8 cellular contexts compared by ENCODE assay signal in the genomic region with DNA sequence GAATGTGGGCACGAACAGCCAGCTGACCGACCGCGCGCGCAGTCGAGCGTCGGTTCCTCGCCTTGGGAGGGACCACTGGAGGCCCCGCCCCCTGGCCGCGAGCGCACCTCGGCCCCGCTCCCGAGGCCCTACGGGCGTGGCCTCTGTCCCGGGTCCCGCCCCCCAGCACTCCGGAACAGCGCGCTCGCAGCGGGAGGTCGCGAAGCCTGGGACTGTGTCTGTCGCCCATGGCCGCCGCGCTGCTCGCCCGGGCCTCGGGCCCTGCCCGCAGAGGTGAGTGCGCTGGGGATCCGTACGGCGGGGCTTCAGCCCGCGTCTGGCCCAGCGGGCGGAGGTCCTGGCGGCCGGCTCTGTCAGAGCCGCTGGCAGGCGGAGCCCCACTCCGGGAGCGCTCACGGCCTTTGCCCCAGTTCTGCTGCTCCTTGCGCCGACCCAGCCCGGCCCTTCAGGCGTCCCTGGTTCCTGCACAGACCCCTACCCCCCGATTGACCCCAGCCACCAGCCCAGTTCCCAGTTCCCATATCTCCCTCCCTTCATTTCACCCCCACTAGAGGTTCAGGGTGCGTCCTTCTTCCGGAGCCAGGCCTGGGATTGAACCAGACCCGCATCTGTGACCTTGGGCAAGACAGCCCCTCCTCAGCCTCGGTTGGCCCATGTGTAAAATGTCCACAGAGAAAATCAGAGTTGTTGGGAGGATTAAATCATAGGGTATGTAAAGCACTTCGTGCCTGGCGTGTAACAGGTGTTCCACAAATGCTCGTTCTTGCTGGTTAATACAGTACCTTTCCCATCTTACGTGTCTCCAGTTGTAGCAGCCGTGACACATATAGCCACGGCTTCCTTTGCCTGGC. TPM values are rescaled to one million over a fixed set of nuclear protein-coding genes. Genes with fewer than 3 reads are reported as not detected.
DNase-seq lines count a peak whose midpoint lies in the region; ATAC-seq and TF ChIP-seq lines count a peak whose summit lies in the region.

A gene with protein sequence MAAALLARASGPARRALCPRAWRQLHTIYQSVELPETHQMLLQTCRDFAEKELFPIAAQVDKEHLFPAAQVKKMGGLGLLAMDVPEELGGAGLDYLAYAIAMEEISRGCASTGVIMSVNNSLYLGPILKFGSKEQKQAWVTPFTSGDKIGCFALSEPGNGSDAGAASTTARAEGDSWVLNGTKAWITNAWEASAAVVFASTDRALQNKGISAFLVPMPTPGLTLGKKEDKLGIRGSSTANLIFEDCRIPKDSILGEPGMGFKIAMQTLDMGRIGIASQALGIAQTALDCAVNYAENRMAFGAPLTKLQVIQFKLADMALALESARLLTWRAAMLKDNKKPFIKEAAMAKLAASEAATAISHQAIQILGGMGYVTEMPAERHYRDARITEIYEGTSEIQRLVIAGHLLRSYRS (plus strand): TSS at position 168 of the 851 bp plus-strand sequence. CDS start 60 bp downstream, at position 228.

- TF ChIP-seq CTCF in RWPE2 (IDR thresholded peaks at IDR 0.05; ENCODE audit: poor library complexity, severe bottlenecking) (no peak), fibroblast of villous mesenchyme (IDR thresholded peaks at IDR 0.05; ENCODE audit: insufficient read depth, low read depth, low read length) (no peak), neural cell (IDR thresholded peaks at IDR 0.05; ENCODE audit: poor library complexity, severe bottlenecking) (no peak)

- H3K79me2 ChIP-seq in GM23248 (ENCODE audit: insufficient read depth): no peaks in the 10 kb centered on the region
- H3K79me2 ChIP-seq in neural cell (replicated peaks; ENCODE audit: insufficient read depth, low read length): no peaks in the 10 kb centered on the region

- no peaks in the 10 kb centered on the region for H3K27me3 Mint-ChIP-seq in stimulated activated naive CD8-positive, alpha-beta T cell treated with anti-CD3 and anti-CD28 coated beads, Interleukin-15, amount 100 ng/mL, for 72 hours

- H3K4me2 ChIP-seq in GM23248 (ENCODE audit: unreplicated experiment) (peak within 1 kb of the TSS; percentile 86), neural cell (ENCODE audit: low read length) (no peak within 1 kb of the TSS)

- H3K9me2 ChIP-seq in GM23248 (ENCODE audit: insufficient read depth) (no peaks in the 10 kb centered on the region), neural cell (ENCODE audit: insufficient read depth, low read length) (no peaks in the 10 kb centered on the region)

- H3K9me3 Mint-ChIP-seq in stimulated activated naive CD8-positive, alpha-beta T cell treated with anti-CD3 and anti-CD28 coated beads, Interleukin-15, amount 100 ng/mL, for 72 hours: no peaks in the 10 kb centered on the region

- H3K27ac ChIP-seq in GM23248 (no peak within 1 kb of the TSS), RWPE2 (ENCODE audit: poor library complexity, severe bottlenecking) (no peak within 1 kb of the TSS), neural cell (ENCODE audit: low read length) (no peak within 1 kb of the TSS)

- H3K27me3 ChIP-seq in GM23248 (replicated peaks; ENCODE audit: insufficient read depth) (no peaks in the 10 kb centered on the region), RWPE2 (ENCODE audit: insufficient read depth, poor library complexity, severe bottlenecking) (no peaks in the 10 kb centered on the region), neural cell (ENCODE audit: insufficient read depth, low read depth, low read length) (no peaks in the 10 kb centered on the region)

- H3K4me3 ChIP-seq in GM23248: peak within 1 kb of the TSS; percentile 76
- peak within 1 kb of the TSS; percentile 55 for H3K4me3 ChIP-seq in RWPE2 (ENCODE audit: severe bottlenecking)
- peak within 1 kb of the TSS; percentile 71 for H3K4me3 ChIP-seq in fibroblast of villous mesenchyme (ENCODE audit: low read depth, low read length)
- peak within 1 kb of the TSS; percentile 66 for H3K4me3 ChIP-seq in neural cell (ENCODE audit: low read length)

- 5 to 6% methylated on average over 50 to 60 of the region's 66 CpGs for WGBS in GM23248 (ENCODE audit: low coverage in 1 of 2, low lambda C conversion rate in 2 of 2, missing lambda C conversion rate in 2 of 2), 2 experiments

- in situ Hi-C loops in GM23248 (cut with MboI): no loop called here

- H3K36me3 ChIP-seq in GM23248 (ENCODE audit: low read depth): peaks cover 10% of the 10 kb centered on the region; the same call in 1 of the 2 replicates
- H3K36me3 ChIP-seq in RWPE2 (ENCODE audit: low read depth): peaks cover 31% of the 10 kb centered on the region
- H3K36me3 ChIP-seq in neural cell (ENCODE audit: insufficient read depth, low read length): no peaks in the 10 kb centered on the region

- no peak for TF ChIP-seq EP300 in neural cell (conservative IDR thresholded peaks at IDR 0.05; ENCODE audit: poor library complexity, severe bottlenecking)

- H3K4me1 ChIP-seq in GM23248 (ENCODE audit: insufficient read depth) (peaks cover under 1% of the 10 kb centered on the region; the same call in 1 of the 2 replicates), RWPE2 (ENCODE audit: insufficient read depth, poor library complexity, severe bottlenecking) (no peaks in the 10 kb centered on the region)

- H3K4me3 Mint-ChIP-seq in stimulated activated naive CD8-positive, alpha-beta T cell treated with anti-CD3 and anti-CD28 coated beads, Interleukin-15, amount 100 ng/mL, for 72 hours: peak within 1 kb of the TSS; percentile 94 to 97

- no peaks in the 10 kb centered on the region for H4K20me1 ChIP-seq in GM23248 (ENCODE audit: insufficient read depth)
- H4K20me1 ChIP-seq in neural cell (ENCODE audit: insufficient read depth): no peaks in the 10 kb centered on the region

- H3K27ac Mint-ChIP-seq in stimulated activated naive CD8-positive, alpha-beta T cell treated with anti-CD3 and anti-CD28 coated beads, Interleukin-15, amount 100 ng/mL, for 72 hours: peak within 1 kb of the TSS; percentile 96 to 98

- TF ChIP-seq RAD21 in neural cell (conservative IDR thresholded peaks at IDR 0.05): no peak

- H3K9me3 ChIP-seq in GM23248 (ENCODE audit: low read depth): no peaks in the 10 kb centered on the region
- no peaks in the 10 kb centered on the region for H3K9me3 ChIP-seq in RWPE2 (ENCODE audit: severe bottlenecking)
- H3K9me3 ChIP-seq in neural cell (ENCODE audit: low read length): no peaks in the 10 kb centered on the region

- peak; percentile 98 for ATAC-seq in RWPE2 (ENCODE audit: low read depth)
- peak; percentile 100 for ATAC-seq in stimulated activated naive CD8-positive, alpha-beta T cell treated with anti-CD3 and anti-CD28 coated beads, Interleukin-15, amount 100 ng/mL, for 72 hours

- peak within 1 kb of the TSS; percentile 77 for H3K9ac ChIP-seq in GM23248
- peak within 1 kb of the TSS; percentile 33 for H3K9ac ChIP-seq in neural cell (ENCODE audit: low read length)

- no peaks in the 10 kb centered on the region for H3F3A ChIP-seq in GM23248 (ENCODE audit: insufficient read depth)
- no peaks in the 10 kb centered on the region for H3F3A ChIP-seq in neural cell (ENCODE audit: insufficient read depth, low read length, poor library complexity, severe bottlenecking)

- peaks cover 23% of the 10 kb centered on the region for H3K4me1 Mint-ChIP-seq in stimulated activated naive CD8-positive, alpha-beta T cell treated with anti-CD3 and anti-CD28 coated beads, Interleukin-15, amount 100 ng/mL, for 72 hours

- DNase-seq in ELF-1 (ENCODE audit: low read depth, low spot score) (peak; percentile 91), GM23248 (peak; percentile 95), LHCN-M2 (ENCODE audit: low read depth) (peak; percentile 78), RWPE2 (ENCODE audit: low spot score) (peak; percentile 79), fibroblast of villous mesenchyme (ENCODE audit: low read depth) (peak; percentile 80)
- DNase-seq in activated T-helper 9 cell treated with anti-CD3 and anti-CD28 coated beads, Interleukin-2, amount 50 U/mL, for 16 hours (ENCODE audit: low read depth): peak; percentile 83
- DNase-seq in stimulated activated naive CD8-positive, alpha-beta T cell treated with anti-CD3 and anti-CD28 coated beads, Interleukin-15, amount 100 ng/mL, for 72 hours: peak; percentile 88 to 89

- H2AFZ ChIP-seq in GM23248: peak within 1 kb of the TSS; percentile 86
- H2AFZ ChIP-seq in neural cell (ENCODE audit: low read depth, low read length): no peak within 1 kb of the TSS

TF ChIP-seq in neural cell, 6 proteins besides CTCF, POLR2A, EP300 and RAD21 (continues in another document):
- TF ChIP-seq, protein P1, sequence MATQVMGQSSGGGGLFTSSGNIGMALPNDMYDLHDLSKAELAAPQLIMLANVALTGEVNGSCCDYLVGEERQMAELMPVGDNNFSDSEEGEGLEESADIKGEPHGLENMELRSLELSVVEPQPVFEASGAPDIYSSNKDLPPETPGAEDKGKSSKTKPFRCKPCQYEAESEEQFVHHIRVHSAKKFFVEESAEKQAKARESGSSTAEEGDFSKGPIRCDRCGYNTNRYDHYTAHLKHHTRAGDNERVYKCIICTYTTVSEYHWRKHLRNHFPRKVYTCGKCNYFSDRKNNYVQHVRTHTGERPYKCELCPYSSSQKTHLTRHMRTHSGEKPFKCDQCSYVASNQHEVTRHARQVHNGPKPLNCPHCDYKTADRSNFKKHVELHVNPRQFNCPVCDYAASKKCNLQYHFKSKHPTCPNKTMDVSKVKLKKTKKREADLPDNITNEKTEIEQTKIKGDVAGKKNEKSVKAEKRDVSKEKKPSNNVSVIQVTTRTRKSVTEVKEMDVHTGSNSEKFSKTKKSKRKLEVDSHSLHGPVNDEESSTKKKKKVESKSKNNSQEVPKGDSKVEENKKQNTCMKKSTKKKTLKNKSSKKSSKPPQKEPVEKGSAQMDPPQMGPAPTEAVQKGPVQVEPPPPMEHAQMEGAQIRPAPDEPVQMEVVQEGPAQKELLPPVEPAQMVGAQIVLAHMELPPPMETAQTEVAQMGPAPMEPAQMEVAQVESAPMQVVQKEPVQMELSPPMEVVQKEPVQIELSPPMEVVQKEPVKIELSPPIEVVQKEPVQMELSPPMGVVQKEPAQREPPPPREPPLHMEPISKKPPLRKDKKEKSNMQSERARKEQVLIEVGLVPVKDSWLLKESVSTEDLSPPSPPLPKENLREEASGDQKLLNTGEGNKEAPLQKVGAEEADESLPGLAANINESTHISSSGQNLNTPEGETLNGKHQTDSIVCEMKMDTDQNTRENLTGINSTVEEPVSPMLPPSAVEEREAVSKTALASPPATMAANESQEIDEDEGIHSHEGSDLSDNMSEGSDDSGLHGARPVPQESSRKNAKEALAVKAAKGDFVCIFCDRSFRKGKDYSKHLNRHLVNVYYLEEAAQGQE (IDR thresholded peaks at IDR 0.05; ENCODE audit: borderline replicate concordance): no peak
- no peak for TF ChIP-seq MXI1 (conservative IDR thresholded peaks at IDR 0.05; ENCODE audit: poor library complexity, severe bottlenecking)
- TF ChIP-seq POLR2AphosphoS5 (IDR thresholded peaks at IDR 0.05): no peak
- no peak for TF ChIP-seq EZH2 (IDR thresholded peaks at IDR 0.05; ENCODE audit: borderline replicate concordance, insufficient read depth, low read length, poor library complexity, severe bottlenecking)
- TF ChIP-seq TAF1 (IDR thresholded peaks at IDR 0.05; ENCODE audit: low read depth): no peak

RNA-seq across cellular contexts. Expression of the gene that starts here (rescaled TPM):
- total RNA-seq in GM23248 (2014; rRNA removed; shearing (Covaris generic)): 14.5 and 20.6 TPM in 2 replicates
- 10.1 and 10.5 TPM in 2 replicates for polyA plus RNA-seq in GM23248 (2016; fragmentation: Nextera tagmentation; extraction: Ambion mirVana)
- 15.5 and 16.9 TPM in 2 replicates for total RNA-seq in LHCN-M2 (2014; rRNA removed)
- polyA plus RNA-seq in LHCN-M2 (2012): 7.8 TPM
- total RNA-seq in fibroblast of villous mesenchyme: 6.9 and 9.7 TPM in 2 replicates
- polyA plus RNA-seq in neural cell: 3.6 and 5.2 TPM in 2 replicates
- 0.58 and 1.2 TPM in 2 replicates for polyA minus RNA-seq in neural cell
